1 cellular context compared by ENCODE assay signal in the genomic region with DNA sequence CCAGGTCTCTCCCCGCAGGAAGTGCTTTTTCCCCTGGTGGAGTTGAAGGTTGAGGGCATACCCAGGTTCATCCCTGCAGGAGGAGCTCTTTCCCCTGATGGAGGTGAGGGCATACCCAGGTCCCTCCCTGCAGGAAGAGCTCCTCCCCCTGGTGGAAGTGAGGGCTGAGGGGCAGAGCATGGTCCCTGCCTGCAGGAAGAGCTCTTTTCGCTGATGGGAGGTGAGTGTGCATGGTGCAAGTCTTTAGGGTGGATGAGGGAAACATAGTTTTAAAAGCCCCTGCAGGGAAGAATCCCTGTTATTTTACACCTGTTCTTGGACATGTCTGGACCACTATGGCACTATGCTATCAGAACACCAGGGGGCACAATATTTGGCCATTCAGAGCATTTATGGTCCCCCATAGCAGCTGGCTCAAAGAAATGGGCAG.
A peak's percentile ranks its signal among the peaks of the same experiment; 100 is the strongest.
TF ChIP-seq lines count a peak whose summit lies in the region.

No MANE protein-coding gene starts in this region.

TF ChIP-seq in IMR-90, 13 proteins besides CTCF, POLR2A, EP300 and RAD21:
- TF ChIP-seq SMC3 (IDR thresholded peaks at IDR 0.05; ENCODE audit: low read depth, low read length) = peak; percentile 35; the same call in 1 of the 2 replicates
- TF ChIP-seq NFE2L2 (IDR thresholded peaks at IDR 0.05; ENCODE audit: low read depth, low read length) = no peak
